ENCODE assay signal across 8 cellular contexts in genomic region chr1:226626577-226626956, GRCh38.
DNase-seq lines count a peak whose midpoint lies in the region; ATAC-seq, FAIRE-seq and TF ChIP-seq lines count a peak whose summit lies in the region.

No MANE protein-coding gene starts in this region.

- H3K4me2 ChIP-seq in MM.1S (ENCODE audit: low read depth, low read length) = peak overlapping the region; percentile 56

- peak overlapping the region; percentile 52 for H2AFZ ChIP-seq in MM.1S (ENCODE audit: low read length)

- TF ChIP-seq CTCF in MM.1S (IDR thresholded peaks at IDR 0.05; ENCODE audit: low read length) (peak; percentile 100), bronchial epithelial cell (IDR thresholded peaks at IDR 0.05; ENCODE audit: insufficient read depth, low read length, severe bottlenecking) (peak; percentile 87)

- no peaks in the 10 kb centered on the region for H3K79me2 ChIP-seq in MM.1S (ENCODE audit: low read length)

- H3K4me1 ChIP-seq in MM.1S (ENCODE audit: low read length) = peaks cover 6% of the 10 kb centered on the region

- H3K36me3 ChIP-seq in MM.1S (replicated peaks; ENCODE audit: insufficient read depth, low read length) = no peaks in the 10 kb centered on the region
- H3K36me3 ChIP-seq in bronchial epithelial cell (ENCODE audit: control insufficient read depth, insufficient read depth, low read length) = no peaks in the 10 kb centered on the region

- 0 out of 2 replicates have a peak overlapping the region, but pooled peaks have one; percentile 17 for H3K4me3 ChIP-seq in MM.1S (ENCODE audit: low read length)
- no peak overlapping the region for H3K4me3 ChIP-seq in bronchial epithelial cell (ENCODE audit: low read depth, low read length)

- peak; percentile 67 for ATAC-seq in GM21825 (IDR thresholded peaks at IDR 0.05; ENCODE audit: unreplicated experiment)

- H3K27me3 ChIP-seq in MM.1S (replicated peaks; ENCODE audit: insufficient read depth, low read length) (no peaks in the 10 kb centered on the region), bronchial epithelial cell (ENCODE audit: control insufficient read depth, insufficient read depth, low read length) (peaks cover 3% of the 10 kb centered on the region)

- DNase-seq in ELF-1 (ENCODE audit: low read depth, low spot score) = peak; percentile 85
- peak; percentile 80 for DNase-seq in MM.1S
- peak; percentile 68 for DNase-seq in activated CD4-positive, CD25-positive, alpha-beta regulatory T cell treated with anti-CD3 and anti-CD28 coated beads, Interleukin-2, amount 50 U/mL, for 16 hours (ENCODE audit: low read depth, low spot score)
- peak; percentile 47 for DNase-seq in bronchial epithelial cell (ENCODE audit: low read depth)
- peak; percentile 19 for DNase-seq in kidney glomerular epithelial cell (lab: John Stamatoyannopoulos, UW)
- peak; percentile 82 to 86 for DNase-seq in stimulated activated CD4-positive, alpha-beta T cell treated with anti-CD3 and anti-CD28 coated beads, Interleukin-2, amount 100 ng/mL, for 48 hours
- no peak for DNase-seq in amniotic stem cell (lab: John Stamatoyannopoulos, UW)

- H3K27ac ChIP-seq in MM.1S (ENCODE audit: low read length) = no peak overlapping the region

- H3K9ac ChIP-seq in MM.1S (ENCODE audit: low read length) = no peak overlapping the region; the same call in 1 of the 2 replicates

- no peaks in the 10 kb centered on the region for H4K20me1 ChIP-seq in MM.1S (ENCODE audit: insufficient read depth, low read length)

- no peaks in the 10 kb centered on the region for H3F3A ChIP-seq in MM.1S (ENCODE audit: insufficient read depth, low read length)

- H3K9me3 ChIP-seq in MM.1S (replicated peaks; ENCODE audit: insufficient read depth, low read length) = no peaks in the 10 kb centered on the region

- FAIRE-seq in bronchial epithelial cell (lab: Jason Lieb, UNC) = no peak

- no peaks in the 10 kb centered on the region for H3K9me2 ChIP-seq in MM.1S (replicated peaks; ENCODE audit: insufficient read depth, low read length)
